8 cellular contexts compared by ENCODE assay signal in genomic region chr16:46830417-46830901, GRCh38. TPM values are rescaled to one million over a fixed set of nuclear protein-coding genes. Genes with fewer than 3 reads are reported as not detected.
DNase-seq lines count a peak whose midpoint lies in the region; ATAC-seq and TF ChIP-seq lines count a peak whose summit lies in the region.

No MANE protein-coding gene starts in this region.

- peak overlapping the region; percentile 96 for H2BK5ac ChIP-seq in IMR-90 (ENCODE audit: low read depth, low read length, poor library complexity, severe bottlenecking)

- TF ChIP-seq POLR2A in IMR-90 (IDR thresholded peaks at IDR 0.05; ENCODE audit: low read depth, low read length) (no peak; the same call in 1 of the 2 replicates), upper lobe of left lung (IDR thresholded peaks at IDR 0.05) (no peak)

- H3K27me3 Mint-ChIP-seq in CD4-positive, alpha-beta T cell: no peaks in the 10 kb centered on the region
- peaks cover 13% of the 10 kb centered on the region for H3K27me3 Mint-ChIP-seq in activated CD8-positive, alpha-beta T cell treated with anti-CD3 and anti-CD28 coated beads, Interleukin-2, amount 10 ng/mL, durations not matched to agents 7 days and 5 days (ENCODE audit: low read depth)
- no peaks in the 10 kb centered on the region for H3K27me3 Mint-ChIP-seq in neural progenitor cell (ENCODE audit: insufficient read depth, low read depth)

- H2BK20ac ChIP-seq in IMR-90 (ENCODE audit: low read depth, low read length): peak overlapping the region; percentile 75; the same call in 1 of the 2 replicates

- peak overlapping the region; percentile 97 for H4K5ac ChIP-seq in IMR-90 (ENCODE audit: low read depth, low read length)

- H3K79me2 ChIP-seq in neural progenitor cell (ENCODE audit: low read depth): peaks cover 52% of the 10 kb centered on the region

- no peak for TF ChIP-seq EP300 in upper lobe of left lung (IDR thresholded peaks at IDR 0.05)

- H2AFZ ChIP-seq in IMR-90 (replicated peaks; ENCODE audit: low read length, poor library complexity): peak overlapping the region; percentile 95
- H2AFZ ChIP-seq in neural progenitor cell (replicated peaks): no peak overlapping the region

- CTCF ChIA-PET in CD4-positive, alpha-beta T cell (lab: Charles Lee): no interaction called here
- CTCF ChIA-PET in IMR-90 (lab: Yijun Ruan, JAX): interaction anchor here (0.5 to 1.0 kb wide), 3 partner anchors 12 to 188 kb away, joined by 3 to 7 read pairs (median 5); no protein-coding TSS in a partner anchor
- CTCF ChIA-PET in activated CD8-positive, alpha-beta T cell treated with anti-CD3 and anti-CD28 coated beads, Interleukin-2, amount 10 ng/mL, durations not matched to agents 7 days and 5 days (lab: Charles Lee): interaction anchor here (1.0 to 1.2 kb wide), 2 partner anchors 11 to 157 kb away, joined by 3 to 4 read pairs; no protein-coding TSS in a partner anchor

- peak overlapping the region; percentile 87 for H3K4ac ChIP-seq in IMR-90 (ENCODE audit: low read depth, low read length)

- H3K4me2 ChIP-seq in IMR-90 (ENCODE audit: low read depth, low read length) (peak overlapping the region; percentile 97), neural progenitor cell (peak overlapping the region; percentile 91)

- H3K9me3 Mint-ChIP-seq in CD4-positive, alpha-beta T cell: no peaks in the 10 kb centered on the region
- H3K9me3 Mint-ChIP-seq in activated CD8-positive, alpha-beta T cell treated with anti-CD3 and anti-CD28 coated beads, Interleukin-2, amount 10 ng/mL, durations not matched to agents 7 days and 5 days (ENCODE audit: insufficient read depth): no peaks in the 10 kb centered on the region
- H3K9me3 Mint-ChIP-seq in neural progenitor cell: no peaks in the 10 kb centered on the region

- 0% methylated on average over 11 of the region's 45 CpGs; no CpG with 5 or more reads in 1 of the 2 experiments for WGBS in IMR-90 (ENCODE audit: extremely low coverage in 2 of 2, insufficient read length in 1 of 2), 2 experiments
- 0 to 1% methylated on average over 45 of the region's 45 CpGs for WGBS in esophagus, 2 donors
- WGBS in upper lobe of left lung, 2 donors: 0 to 1% methylated on average over 17 to 34 of the region's 45 CpGs

- dilution Hi-C loops in IMR-90 (cut with HindIII; ENCODE audit: low sequenced_read_pairs, unreplicated experiment): no loop called here

- H3K23ac ChIP-seq in IMR-90 (ENCODE audit: low read depth, low read length): peak overlapping the region; percentile 92

- H3K9me3 ChIP-seq in CD4-positive, alpha-beta T cell (ENCODE audit: control insufficient read depth, low read length): no peaks in the 10 kb centered on the region
- H3K9me3 ChIP-seq in IMR-90 (ENCODE audit: control insufficient read depth, insufficient read depth, low read length) (no peaks in the 10 kb centered on the region), esophagus (ENCODE audit: control insufficient read depth in 2 of 2, insufficient read depth in 1 of 2, low read depth in 1 of 2, low read length in 1 of 2) (no peaks in the 10 kb centered on the region), neural progenitor cell (ENCODE audit: low read depth) (no peaks in the 10 kb centered on the region), upper lobe of left lung (no peaks in the 10 kb centered on the region)

- H3K27me3 ChIP-seq in CD4-positive, alpha-beta T cell (ENCODE audit: control insufficient read depth, insufficient read depth, low read length): no peaks in the 10 kb centered on the region
- H3K27me3 ChIP-seq in IMR-90 (ENCODE audit: control insufficient read depth, insufficient read depth, low read length): no peaks in the 10 kb centered on the region
- H3K27me3 ChIP-seq in esophagus (ENCODE audit: control insufficient read depth in 1 of 2, insufficient read depth in 2 of 2, low read length in 2 of 2): no peaks in the 10 kb centered on the region
- H3K27me3 ChIP-seq in neural progenitor cell: no peaks in the 10 kb centered on the region
- H3K27me3 ChIP-seq in upper lobe of left lung: no peaks in the 10 kb centered on the region

- no peak for TF ChIP-seq RAD21 in IMR-90 (IDR thresholded peaks at IDR 0.05; ENCODE audit: low read length)

- H3K79me1 ChIP-seq in IMR-90 (ENCODE audit: low read depth in 1 of 2, low read length in 2 of 2): no peaks in the 10 kb centered on the region; a peak in 1 of 4 replicates

- peak overlapping the region; percentile 91 for H2AK5ac ChIP-seq in IMR-90 (ENCODE audit: low read depth, low read length)

- in situ Hi-C loops in IMR-90 (cut with MboI; ENCODE audit: low sequenced_read_pairs): no loop called here

- peak overlapping the region; percentile 21 to 89 for H4K8ac ChIP-seq in IMR-90 (ENCODE audit: low read depth in 2 of 2, low read length in 2 of 2)

- peak overlapping the region; percentile 95 for H3K56ac ChIP-seq in IMR-90 (ENCODE audit: extremely low read depth, insufficient read depth, low read length)

- no peaks in the 10 kb centered on the region for H3K36me3 ChIP-seq in IMR-90 (ENCODE audit: control insufficient read depth, insufficient read depth, low read length)
- H3K36me3 ChIP-seq in esophagus (ENCODE audit: control insufficient read depth in 2 of 2, insufficient read depth in 2 of 2, low read length in 1 of 2): no peaks in the 10 kb centered on the region
- H3K36me3 ChIP-seq in neural progenitor cell: no peaks in the 10 kb centered on the region
- no peaks in the 10 kb centered on the region for H3K36me3 ChIP-seq in upper lobe of left lung

- H2BK15ac ChIP-seq in IMR-90 (ENCODE audit: low read depth, low read length): peak overlapping the region; percentile 38; the same call in 2 of the 3 replicates

- peaks cover 10% of the 10 kb centered on the region for H3K36me3 Mint-ChIP-seq in CD4-positive, alpha-beta T cell (ENCODE audit: low read depth)
- peaks cover 7% of the 10 kb centered on the region for H3K36me3 Mint-ChIP-seq in activated CD8-positive, alpha-beta T cell treated with anti-CD3 and anti-CD28 coated beads, Interleukin-2, amount 10 ng/mL, durations not matched to agents 7 days and 5 days (ENCODE audit: low read depth)
- no peaks in the 10 kb centered on the region for H3K36me3 Mint-ChIP-seq in neural progenitor cell

- ATAC-seq in CD4-positive, alpha-beta T cell (ENCODE audit: poor library complexity): peak; percentile 7
- ATAC-seq in GM21367 (IDR thresholded peaks at IDR 0.05; ENCODE audit: unreplicated experiment): peak; percentile 9
- ATAC-seq in IMR-90 (ENCODE audit: low read depth): peak; percentile 9
- ATAC-seq in activated CD8-positive, alpha-beta T cell treated with anti-CD3 and anti-CD28 coated beads, Interleukin-2, amount 10 ng/mL, durations not matched to agents 7 days and 5 days: peak; percentile 42
- peak; percentile 43 to 64 for ATAC-seq in upper lobe of left lung (ENCODE audit: low FRiP score in 2 of 2)

- H3K9ac ChIP-seq in IMR-90 (ENCODE audit: low read depth, low read length) (peak overlapping the region; percentile 100), neural progenitor cell (peak overlapping the region; percentile 78)

- H3K4me3 ChIP-seq in IMR-90 (ENCODE audit: insufficient read depth, low read depth, low read length): peak overlapping the region; percentile 98
- H3K4me3 ChIP-seq in esophagus (ENCODE audit: low read depth in 1 of 2, low read length in 2 of 2): peak overlapping the region; percentile 80 to 82
- peak overlapping the region; percentile 89 for H3K4me3 ChIP-seq in neural progenitor cell
- peak overlapping the region; percentile 68 to 99 (median 82) for H3K4me3 ChIP-seq in upper lobe of left lung

- peak overlapping the region; percentile 90 for H3K18ac ChIP-seq in IMR-90 (ENCODE audit: low read depth, low read length)

- peak in 9 of 10 experiments; percentile 3 to 47 (median 20) for DNase-seq in CD4-positive, alpha-beta T cell
- DNase-seq in IMR-90 (no peak), neural progenitor cell (ENCODE audit: low spot score) (peak; percentile 74), upper lobe of left lung (peak in 1 of 2 donors; percentile 43), GM10266 (ENCODE audit: extremely low spot score) (no peak)
- DNase-seq in activated CD8-positive, alpha-beta T cell treated with anti-CD3 and anti-CD28 coated beads, Interleukin-2, amount 10 ng/mL, durations not matched to agents 7 days and 5 days: peak; percentile 52

- H3K27ac ChIP-seq in CD4-positive, alpha-beta T cell (ENCODE audit: low read depth, low read length): peak overlapping the region; percentile 61
- H3K27ac ChIP-seq in IMR-90 (ENCODE audit: insufficient read depth, low read length) (peak overlapping the region; percentile 94), esophagus (ENCODE audit: low read depth in 2 of 2, low read length in 1 of 2) (peak overlapping the region; percentile 79 to 95), neural progenitor cell (peak overlapping the region; percentile 86), upper lobe of left lung (peak overlapping the region; percentile 85 to 91 (median 88))

- peaks cover 20% of the 10 kb centered on the region for H3F3A ChIP-seq in neural progenitor cell (ENCODE audit: low read depth)

- H4K20me1 ChIP-seq in IMR-90 (ENCODE audit: insufficient read depth, low read length) (no peaks in the 10 kb centered on the region), neural progenitor cell (ENCODE audit: low read depth) (peaks cover 28% of the 10 kb centered on the region)

- H3K4me3 Mint-ChIP-seq in CD4-positive, alpha-beta T cell: peak overlapping the region; percentile 92
- H3K4me3 Mint-ChIP-seq in activated CD8-positive, alpha-beta T cell treated with anti-CD3 and anti-CD28 coated beads, Interleukin-2, amount 10 ng/mL, durations not matched to agents 7 days and 5 days: peak overlapping the region; percentile 98
- H3K4me3 Mint-ChIP-seq in neural progenitor cell: peak overlapping the region; percentile 98

- H3K27ac Mint-ChIP-seq in CD4-positive, alpha-beta T cell: peak overlapping the region; percentile 89
- H3K27ac Mint-ChIP-seq in activated CD8-positive, alpha-beta T cell treated with anti-CD3 and anti-CD28 coated beads, Interleukin-2, amount 10 ng/mL, durations not matched to agents 7 days and 5 days: peak overlapping the region; percentile 98
- H3K27ac Mint-ChIP-seq in neural progenitor cell: peak overlapping the region; percentile 92

- H2AK9ac ChIP-seq in IMR-90 (replicated peaks; ENCODE audit: low read depth, low read length, poor library complexity): peak overlapping the region; percentile 99

- H4K91ac ChIP-seq in IMR-90 (ENCODE audit: insufficient read depth, low read depth, low read length): peak overlapping the region; percentile 87

- POLR2A ChIA-PET in CD4-positive, alpha-beta T cell (lab: Charles Lee): interaction anchor here (0.9 to 4.6 kb wide), 10 partner anchors 10 to 1536 kb away, joined by 3 to 32 read pairs (median 5); partner anchors contain the start of genes DNAJA2 and ORC6
- POLR2A ChIA-PET in IMR-90 (lab: Charles Lee; ENCODE audit: unreplicated experiment): no interaction called here
- POLR2A ChIA-PET in activated CD8-positive, alpha-beta T cell treated with anti-CD3 and anti-CD28 coated beads, Interleukin-2, amount 10 ng/mL, durations not matched to agents 7 days and 5 days (lab: Charles Lee): no interaction called here

- TF ChIP-seq CTCF in CD4-positive, alpha-beta T cell (IDR thresholded peaks at IDR 0.05): no peak
- TF ChIP-seq CTCF in IMR-90 (conservative IDR thresholded peaks at IDR 0.05; ENCODE audit: low read depth, low read length): no peak
- no peak for TF ChIP-seq CTCF in neural progenitor cell (IDR thresholded peaks at IDR 0.05)
- peak in 2 of 6 experiments; percentile 17 to 30 for TF ChIP-seq CTCF in upper lobe of left lung (IDR thresholded peaks at IDR 0.05)
- no peak for TF ChIP-seq CTCF in GM10266 (IDR thresholded peaks at IDR 0.05; ENCODE audit: control insufficient read depth, insufficient read depth, low read depth, missing control alignments)

- H3K9me1 ChIP-seq in IMR-90 (ENCODE audit: insufficient read depth, low read length): no peaks in the 10 kb centered on the region

- peaks cover 37% of the 10 kb centered on the region for H3K4me1 Mint-ChIP-seq in CD4-positive, alpha-beta T cell (ENCODE audit: low read depth)
- peaks cover 32% of the 10 kb centered on the region for H3K4me1 Mint-ChIP-seq in activated CD8-positive, alpha-beta T cell treated with anti-CD3 and anti-CD28 coated beads, Interleukin-2, amount 10 ng/mL, durations not matched to agents 7 days and 5 days (ENCODE audit: low read depth)
- peaks cover 9% of the 10 kb centered on the region for H3K4me1 Mint-ChIP-seq in neural progenitor cell

- H3K14ac ChIP-seq in IMR-90 (replicated peaks; ENCODE audit: low read depth, low read length): peak overlapping the region; percentile 93

- H3K4me1 ChIP-seq in IMR-90 (ENCODE audit: control insufficient read depth, insufficient read depth, low read length) (peaks cover 8% of the 10 kb centered on the region), esophagus (ENCODE audit: control insufficient read depth in 2 of 2, insufficient read depth in 2 of 2, low read length in 1 of 2) (no peaks in the 10 kb centered on the region), neural progenitor cell (peaks cover 20% of the 10 kb centered on the region), upper lobe of left lung (peaks cover 8 to 17% (median 11%) of the 10 kb centered on the region in 4 donors)

- intact Hi-C loops in CD4-positive, alpha-beta T cell (cut with DNase I, micrococcal nuclease): loop anchor here (2.0 to 10.0 kb wide), 7 partner anchors 40 to 1557 kb away; partner anchors contain the start of genes DNAJA2 (in 1 of the 2), GPT2 (in 1 of the 2), LONP2 (in 1 of the 2) and NETO2 (in 1 of the 2)
- intact Hi-C loops in IMR-90 (cut with micrococcal nuclease): loop anchor here (2.0 kb wide), 1 partner anchor 140 kb away; no protein-coding TSS in a partner anchor

- BruUV-seq in IMR-90 (replicated peaks; lab: Mats Ljungman, UMichigan): no TSS peak

- H2BK120ac ChIP-seq in IMR-90 (ENCODE audit: low read depth, low read length): peak overlapping the region; percentile 17

RNA-seq across cellular contexts. Expression of gene C16orf87, which starts 0.5 kb away (rescaled TPM):
- 10 to 100 TPM; 20.6 to 22.6 TPM for total RNA-seq in CD4-positive, alpha-beta T cell
- total RNA-seq in IMR-90 (2012; rRNA removed) (6.3 and 16.4 TPM in 2 replicates), neural progenitor cell (ENCODE audit: low replicate concordance) (40.9 and 66.7 TPM in 2 replicates), upper lobe of left lung (1 to 10 TPM; 4.2 to 9.5 (median 6.2) TPM)
- polyA plus RNA-seq in IMR-90 (2012; rRNA removed) (6.2 and 8.1 TPM in 2 replicates), esophagus (1 to 10 TPM; 3.6 to 3.7 TPM)
- 1.0 and 1.2 TPM in 2 replicates for polyA plus RNA-seq in IMR-90 (2012; cell fraction: cytosol; rRNA removed)
- 0.32 and 2.2 TPM in 2 replicates for polyA plus RNA-seq in IMR-90 (2012; cell fraction: nucleus; rRNA removed; ENCODE audit: low replicate concordance)
- total RNA-seq in activated CD8-positive, alpha-beta T cell treated with anti-CD3 and anti-CD28 coated beads, Interleukin-2, amount 10 ng/mL, durations not matched to agents 7 days and 5 days: 1 to 10 TPM; 7.5 to 8.4 TPM

RNA-seq across cellular contexts. Expression of gene GPT2, which starts 53.7 kb away (rescaled TPM):
- total RNA-seq in CD4-positive, alpha-beta T cell: under 1 TPM in 1 of 2 experiments, not detected in 1; 0.47 TPM
- 20.8 and 31.5 TPM in 2 replicates for total RNA-seq in IMR-90 (2012; rRNA removed)
- polyA plus RNA-seq in IMR-90 (2012; rRNA removed): 23.2 and 26.4 TPM in 2 replicates
- polyA plus RNA-seq in IMR-90 (2012; cell fraction: cytosol; rRNA removed): 26.5 and 36.1 TPM in 2 replicates
- 20.3 and 39.8 TPM in 2 replicates for polyA plus RNA-seq in IMR-90 (2012; cell fraction: nucleus; rRNA removed; ENCODE audit: low replicate concordance)
- total RNA-seq in activated CD8-positive, alpha-beta T cell treated with anti-CD3 and anti-CD28 coated beads, Interleukin-2, amount 10 ng/mL, durations not matched to agents 7 days and 5 days: 1 to 10 TPM; 5.4 to 7.3 TPM
- polyA plus RNA-seq in esophagus: 10 to 100 TPM; 53.8 to 65.8 TPM
- total RNA-seq in neural progenitor cell (ENCODE audit: low replicate concordance): 21.6 and 37.7 TPM in 2 replicates
- 10 to 100 TPM in 1 of 6 donors, 1 to 10 TPM in 5; 2.9 to 19.9 (median 6.3) TPM for total RNA-seq in upper lobe of left lung

Comparison
In these comparisons a context has a peak if more than half of its experiments do, and no peak if none do; other contexts are left out.
1. DNase-seq: peak in CD4-positive, alpha-beta T cell (9 of 10), activated CD8-positive, alpha-beta T cell treated with anti-CD3 and anti-CD28 coated beads, Interleukin-2, amount 10 ng/mL, durations not matched to agents 7 days and 5 days (single experiment) and neural progenitor cell (single experiment); none in IMR-90 (single experiment) and GM10266 (single experiment).
2. Peak in every context shown above with its lines, with median percentiles within 50 percentile points of each other: ATAC-seq, H3K27ac ChIP-seq, H3K27ac Mint-ChIP-seq, H3K4me3 Mint-ChIP-seq and H3K4me3 ChIP-seq.